In genomic region chr2:219436491-219436890, GRCh38 we compare ENCODE assay signal across 17 cellular contexts. TPM values are rescaled to one million over a fixed set of nuclear protein-coding genes. Genes with fewer than 3 reads are reported as not detected.
"Had no signal": no experiment of that assay in that cellular context is flagged by ENCODE, and none has a peak within 500 bp of the region (broad histone marks: within the 10 kb centered on the region; RNA-seq: fewer than 3 reads in every experiment).

No MANE protein-coding gene starts in this region.

- ATAC-seq: activated naive CD8-positive, alpha-beta T cell treated with anti-CD3 and anti-CD28 coated beads, Interleukin-2, amount 50 U/mL, for 24 hours; activated T-helper 17 cell treated with anti-CD3 and anti-CD28 coated beads, Interleukin-2, amount 50 U/mL, for 72 hours; naive thymus-derived CD4-positive, alpha-beta T cell; sciatic nerve; upper lobe of right lung had no signal

- H3K36me3 ChIP-seq: breast epithelium, neutrophil, upper lobe of right lung had no signal

- H3K4me1 ChIP-seq: breast epithelium had no signal

- H3K27ac ChIP-seq: breast epithelium, neutrophil, upper lobe of right lung had no signal

- H3K9me3 ChIP-seq: breast epithelium, neutrophil, upper lobe of right lung had no signal

- H3K4me3 ChIP-seq: breast epithelium, upper lobe of right lung had no signal

- DNase-seq: activated CD4-positive, alpha-beta T cell treated with anti-CD3 and anti-CD28 coated beads for 1 hour; activated CD4-positive, alpha-beta T cell treated with anti-CD3 and anti-CD28 coated beads, Interleukin-2, amount 50 U/mL, for 48 hours; activated naive CD4-positive, alpha-beta T cell treated with Interleukin-2 at 50 U/mL for 16 hours; activated naive CD8-positive, alpha-beta T cell treated with anti-CD3 and anti-CD28 coated beads, Interleukin-2, amount 50 U/mL, for 24 hours; erythroblast; midbrain; naive thymus-derived CD4-positive, alpha-beta T cell; SHP77 treated with DMSO at 0.1 percent for 48 hours; stimulated activated naive B cell treated with anti-CD40 and anti-IgM and Interleukin-4, amounts not matched to agents 10 μg/mL and 1 μg/mL and 100 μg/mL, for 72 hours; substantia nigra; upper lobe of right lung had no signal

RNA-seq across cellular contexts. Expression of gene DES, which starts 18.3 kb away (rescaled TPM):
- total RNA-seq: activated T-helper 17 cell treated with anti-CD3 and anti-CD28 coated beads, Interleukin-2, amount 50 U/mL, for 72 hours; dermis microvascular lymphatic vessel endothelial cell; T-helper 1 cell treated with Interleukin-12 subunit alpha and Interleukin-12 subunit beta and Interleukin-4 antibody, amounts not matched to agents 30 ng/mL and 1 ng/mL, for 36 hours had no signal
